7 cellular contexts compared by ENCODE assay signal in the genomic region with DNA sequence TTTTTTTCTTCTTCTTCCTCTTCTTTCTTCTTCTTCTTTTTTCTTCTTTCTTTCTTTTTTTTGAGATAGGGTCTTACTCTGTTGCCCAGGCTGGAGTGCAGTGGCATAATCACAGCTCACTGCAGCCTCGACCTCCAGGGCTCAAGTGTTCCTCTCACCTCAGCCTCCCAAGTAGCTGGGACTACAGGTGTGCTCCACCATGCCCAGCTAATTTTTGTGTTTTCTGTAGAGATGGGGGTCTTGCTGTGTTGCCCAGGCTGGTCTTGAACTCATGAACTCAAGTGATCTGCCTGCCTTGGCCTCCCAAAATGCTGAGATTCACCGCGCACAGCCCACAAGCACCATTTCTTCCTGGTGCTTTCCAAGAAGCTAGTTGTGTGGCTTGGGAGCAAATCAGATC.
DNase-seq lines count a peak whose midpoint lies in the region; ATAC-seq and TF ChIP-seq lines count a peak whose summit lies in the region.
"Not testable (repeated sequence)": the region's sequence is repeated elsewhere in the genome, so short reads cannot be mapped to it uniquely, and the experiment has no call there.

No MANE protein-coding gene starts in this region.

- CTCF ChIA-PET in HEK293 (lab: Yijun Ruan, JAX); activated naive CD4-positive, alpha-beta T cell treated with anti-CD3 and anti-CD28 coated beads, Interleukin-2, amount 10 ng/mL, durations not matched to agents 7 days and 5 days (lab: Charles Lee): not testable (repeated sequence)

- H3K9me3 Mint-ChIP-seq in activated naive CD4-positive, alpha-beta T cell treated with anti-CD3 and anti-CD28 coated beads, Interleukin-2, amount 10 ng/mL, durations not matched to agents 7 days and 5 days; neural crest cell: not testable (repeated sequence)

- peak; percentile 26 for DNase-seq in activated CD8-positive, alpha-beta memory T cell treated with anti-CD3 and anti-CD28 coated beads for 24 hours
- DNase-seq in activated naive CD4-positive, alpha-beta T cell treated with anti-CD3 and anti-CD28 coated beads, Interleukin-2, amount 10 ng/mL, durations not matched to agents 7 days and 5 days; neural crest cell (ENCODE audit: low read depth, low spot score): not testable (repeated sequence)
- peak; percentile 30 for DNase-seq in left lobe of liver (ENCODE audit: low spot score)
- DNase-seq in spleen: peak; percentile 25
- DNase-seq in testis: peak; percentile 0

- H3K27ac Mint-ChIP-seq in activated naive CD4-positive, alpha-beta T cell treated with anti-CD3 and anti-CD28 coated beads, Interleukin-2, amount 10 ng/mL, durations not matched to agents 7 days and 5 days: peak overlapping the region; percentile 25
- H3K27ac Mint-ChIP-seq in neural crest cell (ENCODE audit: unreplicated experiment): peak overlapping the region; percentile 43

- H3K4me3 Mint-ChIP-seq in activated naive CD4-positive, alpha-beta T cell treated with anti-CD3 and anti-CD28 coated beads, Interleukin-2, amount 10 ng/mL, durations not matched to agents 7 days and 5 days; neural crest cell: not testable (repeated sequence)

- H3K4me1 ChIP-seq in HEK293 (ENCODE audit: control insufficient read depth, insufficient read depth, low read length): not testable (repeated sequence)
- H3K4me1 ChIP-seq in spleen (peaks cover 24 to 40% (median 30%) of the 10 kb centered on the region in 6 donors), testis (peaks cover 19% of the 10 kb centered on the region)

- 81 to 93% (median 90%) methylated on average over 3 of the region's 3 CpGs for WGBS in spleen, 5 donors
- WGBS in testis, 2 donors: 86 to 100% methylated on average over 1 to 3 of the region's 3 CpGs

- not testable (repeated sequence) for H3K4me3 ChIP-seq in HEK293 (ENCODE audit: low read depth, low read length); spleen; testis

- not testable (repeated sequence) for H3K9me3 ChIP-seq in HEK293 (ENCODE audit: control insufficient read depth, insufficient read depth, low read depth, low read length); spleen; testis

- H3K36me3 ChIP-seq in HEK293 (ENCODE audit: control insufficient read depth in 2 of 2, insufficient read depth in 1 of 2, low read length in 2 of 2); testis (ENCODE audit: low read depth, missing control alignments): not testable (repeated sequence)
- H3K36me3 ChIP-seq in spleen: peaks cover 0 to 14% (median 1%) of the 10 kb centered on the region in 6 donors

- not testable (repeated sequence) for TF ChIP-seq CTCF in HEK293 (tag by site-specific recombination; IDR thresholded peaks at IDR 0.05); neural crest cell (conservative IDR thresholded peaks at IDR 0.05); spleen (IDR thresholded peaks at IDR 0.05 in 8 of 11, conservative IDR thresholded peaks at IDR 0.05 in 3 of 11); testis (IDR thresholded peaks at IDR 0.05)

- not testable (repeated sequence) for H3K27me3 ChIP-seq in spleen (replicated peaks in 1 of 7); testis

- H3K27ac ChIP-seq in HEK293 (ENCODE audit: extremely low read depth, low read depth, low read length); spleen; testis: not testable (repeated sequence)

- H3K27me3 Mint-ChIP-seq in activated naive CD4-positive, alpha-beta T cell treated with anti-CD3 and anti-CD28 coated beads, Interleukin-2, amount 10 ng/mL, durations not matched to agents 7 days and 5 days; neural crest cell (ENCODE audit: low read depth): not testable (repeated sequence)

- ATAC-seq in left lobe of liver: not testable (repeated sequence)

- POLR2A ChIA-PET in HEK293 (lab: Yijun Ruan, JAX): not testable (repeated sequence)

- intact Hi-C loops in spleen (cut with DNase I; ENCODE audit: low total_unique reads): loop anchor here (10.0 kb wide), 1 partner anchor 112 kb away; no protein-coding TSS in a partner anchor
- intact Hi-C loops in testis (cut with DNase I; ENCODE audit: low total_unique reads): not testable (repeated sequence)

- not testable (repeated sequence) for H3K4me1 Mint-ChIP-seq in activated naive CD4-positive, alpha-beta T cell treated with anti-CD3 and anti-CD28 coated beads, Interleukin-2, amount 10 ng/mL, durations not matched to agents 7 days and 5 days; neural crest cell

- H3K36me3 Mint-ChIP-seq in activated naive CD4-positive, alpha-beta T cell treated with anti-CD3 and anti-CD28 coated beads, Interleukin-2, amount 10 ng/mL, durations not matched to agents 7 days and 5 days; neural crest cell (ENCODE audit: low read depth): not testable (repeated sequence)

- not testable (repeated sequence) for TF ChIP-seq POLR2A in spleen (IDR thresholded peaks at IDR 0.05); testis (IDR thresholded peaks at IDR 0.05)

TF ChIP-seq in HEK293, 187 proteins besides CTCF, POLR2A, EP300 and RAD21:
- TF ChIP-seq ZNF121 (tag by site-specific recombination; IDR thresholded peaks at IDR 0.05): peak; percentile 75
